23 cellular contexts compared by ENCODE assay signal in the genomic region with DNA sequence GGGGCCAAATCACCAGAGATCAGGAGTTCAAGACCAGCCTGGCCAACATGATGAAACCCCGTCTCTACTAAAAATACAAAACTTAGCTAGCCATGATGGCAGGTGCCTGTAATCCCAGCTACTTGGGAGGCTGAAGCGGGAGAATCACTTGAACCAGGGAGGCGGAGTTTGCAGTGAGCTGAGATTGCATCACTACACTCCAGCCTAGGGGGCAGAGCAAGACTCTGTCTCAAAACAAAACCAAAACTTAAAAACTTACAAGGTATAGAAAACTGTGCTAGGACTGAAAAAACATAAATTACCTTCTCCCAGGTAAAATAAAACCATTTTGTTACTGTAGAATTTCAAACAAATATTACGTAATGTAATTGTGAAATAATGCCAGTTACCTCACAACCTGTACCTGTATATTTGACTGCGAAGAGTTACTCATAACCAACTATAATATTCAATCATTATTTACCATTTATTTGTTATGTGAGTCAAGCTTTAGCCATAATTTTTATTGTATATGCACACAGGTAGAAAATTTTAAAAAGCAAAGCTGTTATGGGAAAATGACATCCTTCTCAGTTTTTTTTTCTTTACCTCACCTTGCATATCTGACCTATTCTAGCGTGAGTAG.
A peak's percentile ranks its signal among the peaks of the same experiment; 100 is the strongest.
DNase-seq lines count a peak whose midpoint lies in the region; ATAC-seq and TF ChIP-seq lines count a peak whose summit lies in the region.
"Had no signal": no experiment of that assay in that cellular context is flagged by ENCODE, and none has a peak within 500 bp of the region (broad histone marks: within the 10 kb centered on the region; RNA-seq: fewer than 3 reads in every experiment).

No MANE protein-coding gene starts in this region.

- H3K4me3 ChIP-seq in breast epithelium (no peak overlapping the region), HUES6 (ENCODE audit: low read depth, low read length) (no peak overlapping the region), OCI-LY7 (ENCODE audit: low read depth, low read length, poor library complexity, severe bottlenecking) (no peak overlapping the region), A673 (ENCODE audit: low read depth, low read length, poor library complexity, severe bottlenecking) (no peak overlapping the region)
- H3K4me3 ChIP-seq: dorsolateral prefrontal cortex, SJCRH30, tibial nerve had no signal

- TF ChIP-seq POLR2A in breast epithelium (IDR thresholded peaks at IDR 0.05): no peak

- H3K27me3 ChIP-seq in breast epithelium (no peaks in the 10 kb centered on the region), HUES6 (ENCODE audit: control insufficient read depth, insufficient read depth, low read length) (no peaks in the 10 kb centered on the region), A673 (replicated peaks; ENCODE audit: insufficient read depth, low read depth, low read length, poor library complexity) (no peaks in the 10 kb centered on the region)
- H3K27me3 ChIP-seq: dorsolateral prefrontal cortex, SJCRH30, tibial nerve had no signal

- H3K4me1 Mint-ChIP-seq in MCF 10A (ENCODE audit: insufficient read depth, unreplicated experiment) (peaks cover 6% of the 10 kb centered on the region), neural crest cell (no peaks in the 10 kb centered on the region)
- peaks cover 5% of the 10 kb centered on the region for H3K4me1 Mint-ChIP-seq in activated naive CD8-positive, alpha-beta T cell treated with anti-CD3 and anti-CD28 coated beads, Interleukin-2, amount 10 ng/mL, durations not matched to agents 7 days and 5 days
- no peaks in the 10 kb centered on the region for H3K4me1 Mint-ChIP-seq in activated T-helper 2 cell treated with anti-CD3 and anti-CD28 coated beads, Interferon-gamma antibody, Interleukin-2, Interleukin-4, amounts not matched to agents 10 μg/mL and 5 μg/mL and 100 μg/mL, durations not matched to agents 14 hours and 24 hours and 36 hours (ENCODE audit: low read depth)
- H3K4me1 Mint-ChIP-seq: activated CD8-positive, alpha-beta memory T cell treated with anti-CD3 and anti-CD28 coated beads, Interleukin-2, amount 10 ng/mL, durations not matched to agents 7 days and 5 days; activated naive CD4-positive, alpha-beta T cell treated with anti-CD3 and anti-CD28 coated beads, Interleukin-2, amount 50 U/mL, for 24 hours; memory B cell had no signal

- peak; percentile 29 for DNase-seq in MCF 10A (ENCODE audit: unreplicated experiment)
- DNase-seq in breast epithelium (ENCODE audit: low spot score in 2 of 2): no peak
- DNase-seq in activated naive CD8-positive, alpha-beta T cell treated with anti-CD3 and anti-CD28 coated beads, Interleukin-2, amount 10 ng/mL, durations not matched to agents 7 days and 5 days: no peak
- DNase-seq in neural crest cell (ENCODE audit: low read depth, low spot score): no peak
- no peak for DNase-seq in activated T-helper 2 cell treated with anti-CD3 and anti-CD28 coated beads, Interferon-gamma antibody, Interleukin-2, Interleukin-4, amounts not matched to agents 10 μg/mL and 5 μg/mL and 100 μg/mL, durations not matched to agents 14 hours and 24 hours and 36 hours (ENCODE audit: low spot score)
- no peak for DNase-seq in OCI-LY7 (ENCODE audit: low spot score)
- no peak for DNase-seq in A673 (ENCODE audit: low spot score)
- DNase-seq: activated CD4-positive, alpha-beta T cell treated with anti-CD3 and anti-CD28 coated beads for 4 hours; activated CD8-positive, alpha-beta memory T cell treated with anti-CD3 and anti-CD28 coated beads, Interleukin-2, amount 10 ng/mL, durations not matched to agents 7 days and 5 days; activated T-cell treated with anti-CD3 and anti-CD28 coated beads, Interleukin-2, amount 50 U/mL, for 72 hours; cerebellar nuclear complex; dorsolateral prefrontal cortex; GOT3; NCI-H1105 treated with DMSO at 0.1 percent for 48 hours; NCI-H2029; occipital lobe; SJCRH30 had no signal

- H3K36me3 ChIP-seq in breast epithelium (no peaks in the 10 kb centered on the region), HUES6 (ENCODE audit: control insufficient read depth, insufficient read depth, low read length) (peaks cover 4% of the 10 kb centered on the region; the same call in 1 of the 2 replicates), OCI-LY7 (ENCODE audit: insufficient read depth, low read length) (no peaks in the 10 kb centered on the region), A673 (ENCODE audit: insufficient read depth, low read length, poor library complexity, severe bottlenecking) (no peaks in the 10 kb centered on the region)
- H3K36me3 ChIP-seq: SJCRH30, tibial nerve had no signal

- no peaks in the 10 kb centered on the region for H3K79me2 ChIP-seq in OCI-LY7 (ENCODE audit: insufficient read depth, low read depth, low read length)

- BruUV-seq in MCF 10A (replicated peaks; lab: Mats Ljungman, UMichigan) (no TSS peak), OCI-LY7 (replicated peaks; lab: Mats Ljungman, UMichigan) (no TSS peak), A673 (replicated peaks; lab: Mats Ljungman, UMichigan) (no TSS peak)

- peak; percentile 47 for ATAC-seq in activated naive CD8-positive, alpha-beta T cell treated with anti-CD3 and anti-CD28 coated beads, Interleukin-2, amount 10 ng/mL, durations not matched to agents 7 days and 5 days (ENCODE audit: low read depth)
- ATAC-seq: activated CD8-positive, alpha-beta memory T cell treated with anti-CD3 and anti-CD28 coated beads, Interleukin-2, amount 10 ng/mL, durations not matched to agents 7 days and 5 days; activated T-cell treated with anti-CD3 and anti-CD28 coated beads, Interleukin-2, amount 50 U/mL, for 72 hours; Panc1 had no signal

- no peaks in the 10 kb centered on the region for H3K9me3 Mint-ChIP-seq in MCF 10A (ENCODE audit: unreplicated experiment)
- no peaks in the 10 kb centered on the region for H3K9me3 Mint-ChIP-seq in activated naive CD8-positive, alpha-beta T cell treated with anti-CD3 and anti-CD28 coated beads, Interleukin-2, amount 10 ng/mL, durations not matched to agents 7 days and 5 days
- no peaks in the 10 kb centered on the region for H3K9me3 Mint-ChIP-seq in neural crest cell
- H3K9me3 Mint-ChIP-seq in activated T-helper 2 cell treated with anti-CD3 and anti-CD28 coated beads, Interferon-gamma antibody, Interleukin-2, Interleukin-4, amounts not matched to agents 10 μg/mL and 5 μg/mL and 100 μg/mL, durations not matched to agents 14 hours and 24 hours and 36 hours: no peaks in the 10 kb centered on the region
- H3K9me3 Mint-ChIP-seq: activated naive CD4-positive, alpha-beta T cell treated with anti-CD3 and anti-CD28 coated beads, Interleukin-2, amount 50 U/mL, for 24 hours; activated T-cell treated with anti-CD3 and anti-CD28 coated beads, Interleukin-2, amount 50 U/mL, for 72 hours had no signal

- no peak overlapping the region for H3K27ac Mint-ChIP-seq in MCF 10A (ENCODE audit: low read depth, unreplicated experiment)
- no peak overlapping the region for H3K27ac Mint-ChIP-seq in activated naive CD8-positive, alpha-beta T cell treated with anti-CD3 and anti-CD28 coated beads, Interleukin-2, amount 10 ng/mL, durations not matched to agents 7 days and 5 days
- peak overlapping the region; percentile 60 for H3K27ac Mint-ChIP-seq in neural crest cell (ENCODE audit: unreplicated experiment)
- H3K27ac Mint-ChIP-seq in activated T-helper 2 cell treated with anti-CD3 and anti-CD28 coated beads, Interferon-gamma antibody, Interleukin-2, Interleukin-4, amounts not matched to agents 10 μg/mL and 5 μg/mL and 100 μg/mL, durations not matched to agents 14 hours and 24 hours and 36 hours: no peak overlapping the region
- H3K27ac Mint-ChIP-seq: activated CD8-positive, alpha-beta memory T cell treated with anti-CD3 and anti-CD28 coated beads, Interleukin-2, amount 10 ng/mL, durations not matched to agents 7 days and 5 days; activated naive CD4-positive, alpha-beta T cell treated with anti-CD3 and anti-CD28 coated beads, Interleukin-2, amount 50 U/mL, for 24 hours; activated T-cell treated with anti-CD3 and anti-CD28 coated beads, Interleukin-2, amount 50 U/mL, for 72 hours; memory B cell had no signal

- no peaks in the 10 kb centered on the region for H3K27me3 Mint-ChIP-seq in MCF 10A (ENCODE audit: insufficient read depth, unreplicated experiment)
- H3K27me3 Mint-ChIP-seq in activated naive CD8-positive, alpha-beta T cell treated with anti-CD3 and anti-CD28 coated beads, Interleukin-2, amount 10 ng/mL, durations not matched to agents 7 days and 5 days: no peaks in the 10 kb centered on the region
- no peaks in the 10 kb centered on the region for H3K27me3 Mint-ChIP-seq in neural crest cell (ENCODE audit: low read depth)
- no peaks in the 10 kb centered on the region for H3K27me3 Mint-ChIP-seq in activated T-helper 2 cell treated with anti-CD3 and anti-CD28 coated beads, Interferon-gamma antibody, Interleukin-2, Interleukin-4, amounts not matched to agents 10 μg/mL and 5 μg/mL and 100 μg/mL, durations not matched to agents 14 hours and 24 hours and 36 hours (ENCODE audit: low read depth)
- H3K27me3 Mint-ChIP-seq: activated CD8-positive, alpha-beta memory T cell treated with anti-CD3 and anti-CD28 coated beads, Interleukin-2, amount 10 ng/mL, durations not matched to agents 7 days and 5 days; activated naive CD4-positive, alpha-beta T cell treated with anti-CD3 and anti-CD28 coated beads, Interleukin-2, amount 50 U/mL, for 24 hours; memory B cell had no signal

- no peaks in the 10 kb centered on the region for H4K20me1 ChIP-seq in OCI-LY7 (ENCODE audit: insufficient read depth, low read length)

- H3K27ac ChIP-seq in breast epithelium (no peak overlapping the region), HUES6 (ENCODE audit: low read depth, low read length) (peak overlapping the region; percentile 62; the same call in 1 of the 2 replicates), OCI-LY7 (ENCODE audit: low read depth, low read length, poor library complexity, severe bottlenecking) (no peak overlapping the region), A673 (ENCODE audit: low read depth, low read length, poor library complexity, severe bottlenecking) (no peak overlapping the region)
- H3K27ac ChIP-seq: C4-2B, dorsolateral prefrontal cortex, SJCRH30, tibial nerve had no signal

- H3K4me2 ChIP-seq in OCI-LY7 (ENCODE audit: low read length): no peak overlapping the region

- H3K9ac ChIP-seq in HUES6 (ENCODE audit: low read length): no peak overlapping the region

- no peak overlapping the region for H2AFZ ChIP-seq in OCI-LY7 (ENCODE audit: low read length)

- POLR2A ChIA-PET in MCF 10A (lab: Yijun Ruan, JAX) (interaction anchor here (0.7 to 1.2 kb wide), 2 partner anchors 8 to 29 kb away, joined by 3 read pairs; no protein-coding TSS in a partner anchor), OCI-LY7 (lab: Charles Lee) (interaction anchor here (0.9 kb wide), 1 partner anchor 14 kb away, joined by 3 read pairs; no protein-coding TSS in a partner anchor), A673 (lab: Charles Lee; ENCODE audit: low non-redundant PET) (no interaction called here)
- POLR2A ChIA-PET in activated naive CD8-positive, alpha-beta T cell treated with anti-CD3 and anti-CD28 coated beads, Interleukin-2, amount 10 ng/mL, durations not matched to agents 7 days and 5 days (lab: Charles Lee): no interaction called here

- H3K9me3 ChIP-seq in breast epithelium (no peaks in the 10 kb centered on the region), HUES6 (ENCODE audit: control insufficient read depth, insufficient read depth, low read depth, low read length) (no peaks in the 10 kb centered on the region), OCI-LY7 (ENCODE audit: low read length) (no peaks in the 10 kb centered on the region), A673 (ENCODE audit: low read depth, low read length, poor library complexity, severe bottlenecking) (no peaks in the 10 kb centered on the region)
- H3K9me3 ChIP-seq: SJCRH30, tibial nerve had no signal

- CTCF ChIA-PET in MCF 10A (lab: Yijun Ruan, JAX): interaction anchor here (0.6 to 1.3 kb wide), 5 partner anchors 14 to 1016 kb away, joined by 3 to 5 read pairs (median 3); no protein-coding TSS in a partner anchor
- CTCF ChIA-PET in OCI-LY7 (lab: Charles Lee; ENCODE audit: unreplicated experiment): no interaction called here
- CTCF ChIA-PET in A673 (lab: Charles Lee): no interaction called here

- H3K4me3 Mint-ChIP-seq in MCF 10A (ENCODE audit: unreplicated experiment): no peak overlapping the region
- H3K4me3 Mint-ChIP-seq in activated naive CD8-positive, alpha-beta T cell treated with anti-CD3 and anti-CD28 coated beads, Interleukin-2, amount 10 ng/mL, durations not matched to agents 7 days and 5 days: no peak overlapping the region
- H3K4me3 Mint-ChIP-seq in neural crest cell: no peak overlapping the region
- no peak overlapping the region for H3K4me3 Mint-ChIP-seq in activated T-helper 2 cell treated with anti-CD3 and anti-CD28 coated beads, Interferon-gamma antibody, Interleukin-2, Interleukin-4, amounts not matched to agents 10 μg/mL and 5 μg/mL and 100 μg/mL, durations not matched to agents 14 hours and 24 hours and 36 hours (ENCODE audit: low read depth)
- H3K4me3 Mint-ChIP-seq: activated CD8-positive, alpha-beta memory T cell treated with anti-CD3 and anti-CD28 coated beads, Interleukin-2, amount 10 ng/mL, durations not matched to agents 7 days and 5 days; activated naive CD4-positive, alpha-beta T cell treated with anti-CD3 and anti-CD28 coated beads, Interleukin-2, amount 50 U/mL, for 24 hours; activated T-cell treated with anti-CD3 and anti-CD28 coated beads, Interleukin-2, amount 50 U/mL, for 72 hours; memory B cell had no signal

- H3K4me1 ChIP-seq in breast epithelium: no peaks in the 10 kb centered on the region
- H3K4me1 ChIP-seq in HUES6 (ENCODE audit: control insufficient read depth, insufficient read depth, low read length): peaks cover 3% of the 10 kb centered on the region; the same call in 1 of the 2 replicates
- no peaks in the 10 kb centered on the region for H3K4me1 ChIP-seq in OCI-LY7 (ENCODE audit: insufficient read depth, low read length, poor library complexity, severe bottlenecking)
- no peaks in the 10 kb centered on the region for H3K4me1 ChIP-seq in A673 (ENCODE audit: insufficient read depth, low read length, poor library complexity, severe bottlenecking)
- H3K4me1 ChIP-seq: SJCRH30 had no signal

- H3K9me2 ChIP-seq in OCI-LY7 (ENCODE audit: insufficient read depth, low read length): no peaks in the 10 kb centered on the region

- intact Hi-C loops in MCF 10A (cut with micrococcal nuclease): no loop called here
- intact Hi-C loops in breast epithelium (cut with DNase I; ENCODE audit: low total_unique reads): no loop called here
- intact Hi-C loops in activated T-helper 2 cell treated with anti-CD3 and anti-CD28 coated beads, Interferon-gamma antibody, Interleukin-2, Interleukin-4, amounts not matched to agents 10 μg/mL and 5 μg/mL and 100 μg/mL, durations not matched to agents 14 hours and 24 hours and 36 hours (cut with micrococcal nuclease): no loop called here
- intact Hi-C loops in OCI-LY7 (cut with micrococcal nuclease; ENCODE audit: unreplicated experiment): no loop called here
- intact Hi-C loops in A673 (cut with micrococcal nuclease; ENCODE audit: unreplicated experiment): no loop called here

- TF ChIP-seq CTCF in MCF 10A (IDR thresholded peaks at IDR 0.05; ENCODE audit: unreplicated experiment): no peak
- no peak for TF ChIP-seq CTCF in breast epithelium (IDR thresholded peaks at IDR 0.05)
- TF ChIP-seq CTCF in neural crest cell (conservative IDR thresholded peaks at IDR 0.05): no peak
- TF ChIP-seq CTCF in OCI-LY7 (conservative IDR thresholded peaks at IDR 0.05; ENCODE audit: low read length): no peak
- TF ChIP-seq CTCF in A673 (conservative IDR thresholded peaks at IDR 0.05; ENCODE audit: low read depth, low read length): no peak

- H3K36me3 Mint-ChIP-seq in MCF 10A (ENCODE audit: insufficient read depth, unreplicated experiment): no peaks in the 10 kb centered on the region
- no peaks in the 10 kb centered on the region for H3K36me3 Mint-ChIP-seq in activated naive CD8-positive, alpha-beta T cell treated with anti-CD3 and anti-CD28 coated beads, Interleukin-2, amount 10 ng/mL, durations not matched to agents 7 days and 5 days
- no peaks in the 10 kb centered on the region for H3K36me3 Mint-ChIP-seq in neural crest cell (ENCODE audit: low read depth)
- H3K36me3 Mint-ChIP-seq in activated T-helper 2 cell treated with anti-CD3 and anti-CD28 coated beads, Interferon-gamma antibody, Interleukin-2, Interleukin-4, amounts not matched to agents 10 μg/mL and 5 μg/mL and 100 μg/mL, durations not matched to agents 14 hours and 24 hours and 36 hours (ENCODE audit: low read depth): no peaks in the 10 kb centered on the region
- H3K36me3 Mint-ChIP-seq: activated CD8-positive, alpha-beta memory T cell treated with anti-CD3 and anti-CD28 coated beads, Interleukin-2, amount 10 ng/mL, durations not matched to agents 7 days and 5 days; activated naive CD4-positive, alpha-beta T cell treated with anti-CD3 and anti-CD28 coated beads, Interleukin-2, amount 50 U/mL, for 24 hours; memory B cell had no signal

Comparison
In these comparisons a context has a peak if more than half of its experiments do, and no peak if none do; other contexts are left out.
1. POLR2A ChIA-PET loops: an anchor here in MCF 10A (0.7 to 1.2 kb wide) and OCI-LY7 (0.9 kb wide); none called in activated naive CD8-positive, alpha-beta T cell treated with anti-CD3 and anti-CD28 coated beads, Interleukin-2, amount 10 ng/mL, durations not matched to agents 7 days and 5 days and A673.